ENCODE assay signal across 23 cellular contexts in genomic region chr7:128894101-128894440, GRCh38.
"Had no signal": no experiment of that assay in that cellular context is flagged by ENCODE, and none has a peak within 500 bp of the region (broad histone marks: within the 10 kb centered on the region; RNA-seq: fewer than 3 reads in every experiment).

No MANE protein-coding gene starts in this region.

- ATAC-seq: activated CD8-positive, alpha-beta T cell treated with anti-CD3 and anti-CD28 coated beads, Interleukin-2, amount 10 ng/mL, durations not matched to agents 7 days and 5 days; WTC11 had no signal

- H3K4me1 ChIP-seq: breast epithelium, SJCRH30 had no signal

- H3K27ac Mint-ChIP-seq: activated CD8-positive, alpha-beta T cell treated with anti-CD3 and anti-CD28 coated beads, Interleukin-2, amount 10 ng/mL, durations not matched to agents 7 days and 5 days; activated naive CD8-positive, alpha-beta T cell treated with anti-CD3 and anti-CD28 coated beads, Interleukin-2, amount 10 ng/mL, durations not matched to agents 7 days and 5 days; T-helper 1 cell treated with Interleukin-12 subunit alpha and Interleukin-12 subunit beta and Interleukin-4 antibody, amounts not matched to agents 30 μg/mL and 1 μg/mL, for 36 hours; WTC11 had no signal

- H3K4me3 Mint-ChIP-seq: activated CD8-positive, alpha-beta T cell treated with anti-CD3 and anti-CD28 coated beads, Interleukin-2, amount 10 ng/mL, durations not matched to agents 7 days and 5 days; activated naive CD8-positive, alpha-beta T cell treated with anti-CD3 and anti-CD28 coated beads, Interleukin-2, amount 10 ng/mL, durations not matched to agents 7 days and 5 days; T-helper 1 cell treated with Interleukin-12 subunit alpha and Interleukin-12 subunit beta and Interleukin-4 antibody, amounts not matched to agents 30 μg/mL and 1 μg/mL, for 36 hours; WTC11 had no signal

- H3K4me2 ChIP-seq: KMS-11 had no signal

- H3K27ac ChIP-seq: breast epithelium, KMS-11, SJCRH30 had no signal

- H3K4me1 Mint-ChIP-seq: activated naive CD8-positive, alpha-beta T cell treated with anti-CD3 and anti-CD28 coated beads, Interleukin-2, amount 10 ng/mL, durations not matched to agents 7 days and 5 days had no signal

- H3K9ac ChIP-seq: KMS-11 had no signal

- FAIRE-seq: RCC 7860 had no signal

- H3K4me3 ChIP-seq: breast epithelium, SJCRH30 had no signal

- DNase-seq: activated CD4-positive, alpha-beta T cell treated with anti-CD3 and anti-CD28 coated beads for 48 hours; activated CD4-positive, alpha-beta T cell treated with anti-CD3 and anti-CD28 coated beads, Interleukin-2, amount 50 U/mL, for 4 hours; activated CD4-positive, CD25-positive, alpha-beta regulatory T cell treated with anti-CD3 and anti-CD28 coated beads, Interleukin-2, amount 50 U/mL, for 72 hours; activated CD8-positive, alpha-beta memory T cell treated with anti-CD3 and anti-CD28 coated beads, Interleukin-2, amount 50 U/mL, for 48 hours; activated CD8-positive, alpha-beta T cell treated with anti-CD3 and anti-CD28 coated beads, Interleukin-2, amount 10 ng/mL, durations not matched to agents 7 days and 5 days; activated naive CD4-positive, alpha-beta T cell treated with anti-CD3 and anti-CD28 coated beads, Interleukin-2, amount 50 U/mL, for 16 hours; activated naive CD8-positive, alpha-beta T cell treated with anti-CD3 and anti-CD28 coated beads, Interleukin-2, amount 10 ng/mL, durations not matched to agents 7 days and 5 days; activated T-cell treated with anti-CD3 and anti-CD28 coated beads, Interleukin-2, amount 50 U/mL, for 1 hour; NCI-H1092 treated with DMSO at 0.1 percent for 48 hours; NCI-H1417 treated with DMSO at 0.1 percent for 48 hours; NCI-H1694; NCI-H2029 treated with DMSO at 0.1 percent for 48 hours; NCI-H510A treated with DMSO at 0.1 percent for 48 hours; NCI-H69; NK-92 treated with Interleukin-12 subunit alpha and Interleukin-12 subunit beta, amount 100 ng/mL, for 24 hours; OCI-M1; T-helper 9 cell had no signal

- H3K36me3 ChIP-seq: breast epithelium, SJCRH30 had no signal
